Comparison of ENCODE assay signal across 18 cellular contexts in genomic region chr1:156646738-156647211, GRCh38. TPM values are rescaled to one million over a fixed set of nuclear protein-coding genes. Genes with fewer than 3 reads are reported as not detected.
DNase-seq lines count a peak whose midpoint lies in the region; ATAC-seq, FAIRE-seq and TF ChIP-seq lines count a peak whose summit lies in the region.
"Had no signal": no experiment of that assay in that cellular context is flagged by ENCODE, and none has a peak within 500 bp of the region (broad histone marks: within the 10 kb centered on the region; RNA-seq: fewer than 3 reads in every experiment).

No MANE protein-coding gene starts in this region.

- no peak overlapping the region for H2AK5ac ChIP-seq in H1 (ENCODE audit: low read depth, low read length)

- H3K23ac ChIP-seq in H1 (ENCODE audit: insufficient read length) = no peak overlapping the region

- no peak overlapping the region for H2BK5ac ChIP-seq in H1 (ENCODE audit: low read depth, low read length)

- H3K4ac ChIP-seq in H1 (replicated peaks; ENCODE audit: insufficient read length, low read depth, low read length) = no peak overlapping the region

- no peak overlapping the region for H4K8ac ChIP-seq in H1 (ENCODE audit: extremely low read depth, insufficient read depth, low read length)

- WGBS in H1 (ENCODE audit: extremely low coverage in 1 of 2, insufficient coverage in 1 of 2, insufficient read length in 1 of 2, insufficient replicate concordance in 2 of 2, low coverage in 1 of 2, low lambda C conversion rate in 2 of 2, missing lambda C conversion rate in 1 of 2), 2 experiments = 69% methylated on average over 50 of the region's 51 CpGs; no CpG with 5 or more reads in 1 of the 2 experiments

- intact Hi-C loops in kidney (cut with DNase I) = no loop called here

- peak overlapping the region; percentile 32 for H4K91ac ChIP-seq in H1 (replicated peaks; ENCODE audit: insufficient read length, low read length)

- H3K27ac ChIP-seq in H1 (ENCODE audit: low read depth, low read length) = no peak overlapping the region
- H3K27ac ChIP-seq in kidney (ENCODE audit: low read depth in 2 of 2, low read length in 2 of 2) = no peak overlapping the region
- H3K27ac ChIP-seq: 22Rv1, BLaER1, HL-60 had no signal

- POLR2A ChIA-PET in activated naive CD8-positive, alpha-beta T cell treated with anti-CD3 and anti-CD28 coated beads, Interleukin-2, amount 10 ng/mL, durations not matched to agents 7 days and 5 days (lab: Charles Lee) = no interaction called here
- POLR2A ChIA-PET in H1 (lab: Charles Lee; ENCODE audit: partially characterized antibody) = interaction anchor here (1.4 to 4.5 kb wide), 4 partner anchors 19 to 61 kb away, joined by 3 to 22 read pairs (median 10); partner anchors contain the start of gene NES

- H2BK12ac ChIP-seq in H1 (ENCODE audit: low read depth, low read length) = peak overlapping the region; percentile 84; the same call in 1 of the 2 replicates

- H3K14ac ChIP-seq in H1 (ENCODE audit: insufficient read length) = no peak overlapping the region

- H3K9ac ChIP-seq in H1 (replicated peaks in 1 of 4; ENCODE audit: extremely low read depth in 1 of 4, low read depth in 3 of 4, low read length in 3 of 4) = no peak overlapping the region
- H3K9ac ChIP-seq in kidney (ENCODE audit: low read length in 2 of 2) = no peak overlapping the region
- H3K9ac ChIP-seq: BLaER1 had no signal

- H2BK15ac ChIP-seq in H1 (ENCODE audit: low read length) = no peak overlapping the region

- no peak for TF ChIP-seq CTCF in H1 (IDR thresholded peaks at IDR 0.05; ENCODE audit: control extremely low read depth in 1 of 3, insufficient read depth in 1 of 3, low read depth in 1 of 3, low read length in 3 of 3)
- no peak for TF ChIP-seq CTCF in kidney (IDR thresholded peaks at IDR 0.05; ENCODE audit: borderline replicate concordance, extremely low read depth, insufficient read depth)

- no peaks in the 10 kb centered on the region for H3K79me2 ChIP-seq in H1 (ENCODE audit: control insufficient read depth in 1 of 2, insufficient read depth in 2 of 2, low read length in 2 of 2)

- peaks cover 7 to 57% (median 42%) of the 10 kb centered on the region in 4 experiments for H3K27me3 ChIP-seq in H1 (replicated peaks in 1 of 4; ENCODE audit: control insufficient read depth in 3 of 4, extremely low read depth in 1 of 4, insufficient read depth in 3 of 4, low read length in 3 of 4)

- CTCF ChIA-PET in H1 (lab: Charles Lee; ENCODE audit: partially characterized antibody) = interaction anchor here (0.6 to 43.0 kb wide), 6 partner anchors 13 to 114 kb away, joined by 3 to 868 read pairs (median 134); partner anchors contain the start of genes HAPLN2 and NES

- no peak overlapping the region for H2AFZ ChIP-seq in H1 (ENCODE audit: low read length)

- no peaks in the 10 kb centered on the region for H3K36me3 ChIP-seq in H1 (ENCODE audit: control insufficient read depth in 2 of 4, insufficient read depth in 4 of 4, low read length in 3 of 4)
- H3K36me3 ChIP-seq in kidney (ENCODE audit: control insufficient read depth in 1 of 2, insufficient read depth in 2 of 2, low read length in 2 of 2) = no peaks in the 10 kb centered on the region
- H3K36me3 ChIP-seq: BLaER1 had no signal

- peaks cover 0 to 6% of the 10 kb centered on the region in 2 experiments for H4K20me1 ChIP-seq in H1 (replicated peaks in 1 of 2; ENCODE audit: control insufficient read depth in 1 of 2, insufficient read depth in 2 of 2, low read length in 2 of 2)

- peaks cover 33% of the 10 kb centered on the region for H3K4me1 Mint-ChIP-seq in activated naive CD8-positive, alpha-beta T cell treated with anti-CD3 and anti-CD28 coated beads, Interleukin-2, amount 10 ng/mL, durations not matched to agents 7 days and 5 days
- peaks cover 13% of the 10 kb centered on the region for H3K4me1 Mint-ChIP-seq in activated naive CD8-positive, alpha-beta T cell treated with anti-CD3 and anti-CD28 coated beads, Interleukin-2, amount 50 U/mL, for 24 hours

- no peak overlapping the region for H2BK20ac ChIP-seq in H1 (ENCODE audit: low read length)

- no peaks in the 10 kb centered on the region for H3K9me3 ChIP-seq in H1 (ENCODE audit: insufficient read depth in 2 of 2, low read depth in 1 of 2, low read length in 1 of 2)
- no peaks in the 10 kb centered on the region for H3K9me3 ChIP-seq in kidney (ENCODE audit: control insufficient read depth in 1 of 2, low read length in 2 of 2)
- H3K9me3 ChIP-seq: BLaER1, Caco-2 had no signal

- H3K4me1 ChIP-seq in H1 (replicated peaks in 1 of 4; ENCODE audit: control insufficient read depth in 3 of 4, insufficient read depth in 4 of 4, low read length in 3 of 4) (peaks cover 8 to 16% (median 10%) of the 10 kb centered on the region in 4 experiments), kidney (ENCODE audit: control insufficient read depth in 1 of 2, insufficient read depth in 1 of 2, low read depth in 1 of 2, low read length in 2 of 2) (peaks cover 0 to 5% of the 10 kb centered on the region in 2 donors)
- H3K4me1 ChIP-seq: Caco-2 had no signal

- no peak overlapping the region for H2BK120ac ChIP-seq in H1 (replicated peaks; ENCODE audit: low read depth, low read length)

- peak; percentile 26 for DNase-seq in activated naive CD8-positive, alpha-beta T cell treated with anti-CD3 and anti-CD28 coated beads, Interleukin-2, amount 10 ng/mL, durations not matched to agents 7 days and 5 days
- DNase-seq in activated naive CD8-positive, alpha-beta T cell treated with anti-CD3 and anti-CD28 coated beads, Interleukin-2, amount 50 U/mL, for 24 hours = no peak
- DNase-seq in H1 (ENCODE audit: low read depth in 1 of 2, low spot score in 2 of 2) (peak in 1 of 2 experiments; percentile 54), kidney (peak; percentile 57), AG20443 (ENCODE audit: low spot score) (no peak), activated gamma-delta T cell (lab: John Stamatoyannopoulos, UW) (no peak)
- DNase-seq: AML-193; Caco-2; CD8-positive, alpha-beta memory T cell; DND-41; GDM1 had no signal

- peak overlapping the region; percentile 38; the same call in 1 of the 2 replicates for H3K18ac ChIP-seq in H1 (ENCODE audit: extremely low read depth, low read length)

- no peak overlapping the region for H3K4me3 Mint-ChIP-seq in activated naive CD8-positive, alpha-beta T cell treated with anti-CD3 and anti-CD28 coated beads, Interleukin-2, amount 10 ng/mL, durations not matched to agents 7 days and 5 days
- H3K4me3 Mint-ChIP-seq in activated naive CD8-positive, alpha-beta T cell treated with anti-CD3 and anti-CD28 coated beads, Interleukin-2, amount 50 U/mL, for 24 hours = no peak overlapping the region
- H3K4me3 Mint-ChIP-seq: CD8-positive, alpha-beta memory T cell had no signal

- H3K4me2 ChIP-seq in H1 (ENCODE audit: insufficient read depth in 1 of 2, low read depth in 2 of 2, low read length in 2 of 2) = peak overlapping the region in 1 of 2 experiments; percentile 65; a peak in 3 of 4 replicates
- H3K4me2 ChIP-seq: BLaER1 had no signal

- no peak overlapping the region for H4K5ac ChIP-seq in H1 (ENCODE audit: insufficient read length, low read depth, low read length)

- H3K9me3 Mint-ChIP-seq in activated naive CD8-positive, alpha-beta T cell treated with anti-CD3 and anti-CD28 coated beads, Interleukin-2, amount 10 ng/mL, durations not matched to agents 7 days and 5 days = no peaks in the 10 kb centered on the region
- no peaks in the 10 kb centered on the region for H3K9me3 Mint-ChIP-seq in activated naive CD8-positive, alpha-beta T cell treated with anti-CD3 and anti-CD28 coated beads, Interleukin-2, amount 50 U/mL, for 24 hours

- peaks cover 74% of the 10 kb centered on the region for H3K27me3 Mint-ChIP-seq in activated naive CD8-positive, alpha-beta T cell treated with anti-CD3 and anti-CD28 coated beads, Interleukin-2, amount 10 ng/mL, durations not matched to agents 7 days and 5 days
- H3K27me3 Mint-ChIP-seq in activated naive CD8-positive, alpha-beta T cell treated with anti-CD3 and anti-CD28 coated beads, Interleukin-2, amount 50 U/mL, for 24 hours = peaks cover 83% of the 10 kb centered on the region

- no peak for TF ChIP-seq EP300 in H1 (IDR thresholded peaks at IDR 0.05; ENCODE audit: borderline replicate concordance in 1 of 2, low read depth in 2 of 2, low read length in 2 of 2)

- FAIRE-seq in H1 (lab: Jason Lieb, UNC) (no peak), kidney (lab: Jason Lieb, UNC) (no peak)
- FAIRE-seq: GM19239, H54 had no signal

- TF ChIP-seq RAD21 in H1 (IDR thresholded peaks at IDR 0.05 in 1 of 2, conservative IDR thresholded peaks at IDR 0.05 in 1 of 2; ENCODE audit: low read depth in 2 of 2, low read length in 2 of 2) = no peak

- H3K79me1 ChIP-seq in H1 (ENCODE audit: low read depth, low read length) = no peaks in the 10 kb centered on the region

- no peak overlapping the region for H3K56ac ChIP-seq in H1 (replicated peaks; ENCODE audit: insufficient read length, low read depth, low read length)

- no peak for ATAC-seq in activated naive CD8-positive, alpha-beta T cell treated with anti-CD3 and anti-CD28 coated beads, Interleukin-2, amount 10 ng/mL, durations not matched to agents 7 days and 5 days (ENCODE audit: low read depth)
- ATAC-seq in activated naive CD8-positive, alpha-beta T cell treated with anti-CD3 and anti-CD28 coated beads, Interleukin-2, amount 50 U/mL, for 24 hours = no peak
- ATAC-seq: HCT116 had no signal

- no peak overlapping the region for H3K27ac Mint-ChIP-seq in activated naive CD8-positive, alpha-beta T cell treated with anti-CD3 and anti-CD28 coated beads, Interleukin-2, amount 10 ng/mL, durations not matched to agents 7 days and 5 days
- no peak overlapping the region for H3K27ac Mint-ChIP-seq in activated naive CD8-positive, alpha-beta T cell treated with anti-CD3 and anti-CD28 coated beads, Interleukin-2, amount 50 U/mL, for 24 hours
- H3K27ac Mint-ChIP-seq: CD8-positive, alpha-beta memory T cell had no signal

- H3K23me2 ChIP-seq in H1 (ENCODE audit: low read depth, low read length) = peaks cover 9% of the 10 kb centered on the region; the same call in 1 of the 2 replicates

- H3K4me3 ChIP-seq in H1 (ENCODE audit: extremely low read depth in 1 of 4, insufficient read depth in 2 of 4, low read depth in 3 of 4, low read length in 4 of 4) (no peak overlapping the region), kidney (ENCODE audit: low read length in 2 of 2) (no peak overlapping the region)
- H3K4me3 ChIP-seq: BLaER1 had no signal

- no peaks in the 10 kb centered on the region for H3K36me3 Mint-ChIP-seq in activated naive CD8-positive, alpha-beta T cell treated with anti-CD3 and anti-CD28 coated beads, Interleukin-2, amount 10 ng/mL, durations not matched to agents 7 days and 5 days
- H3K36me3 Mint-ChIP-seq in activated naive CD8-positive, alpha-beta T cell treated with anti-CD3 and anti-CD28 coated beads, Interleukin-2, amount 50 U/mL, for 24 hours (ENCODE audit: low read depth) = no peaks in the 10 kb centered on the region
- H3K36me3 Mint-ChIP-seq: CD8-positive, alpha-beta memory T cell had no signal

- no peak for TF ChIP-seq POLR2A in H1 (IDR thresholded peaks at IDR 0.05; ENCODE audit: control extremely low read depth in 1 of 2, low read depth in 2 of 2, low read length in 2 of 2)

RNA-seq across cellular contexts. Expression of gene BCAN, which starts 4.9 kb away (rescaled TPM):
- not detected for total RNA-seq in activated naive CD8-positive, alpha-beta T cell treated with anti-CD3 and anti-CD28 coated beads, Interleukin-2, amount 10 ng/mL, durations not matched to agents 7 days and 5 days
- 3.8 and 4.5 TPM in 2 replicates for total RNA-seq in H1 (2021; fragmentation: NEBNext Ultra II Directional; extraction: Animal tissue kit (Norgen Biotek cat#: 25700))
- polyA plus RNA-seq in H1 (2011; rRNA removed) = 17.1 and 24.0 TPM in 2 replicates
- polyA plus RNA-seq in H1 (2011; cell fraction: cytosol; rRNA removed) = 11.2 TPM
- polyA plus RNA-seq in H1 (2011; cell fraction: nucleus; rRNA removed) = 25.7 TPM
- polyA plus RNA-seq in H1 (2012, experiment 1 of 2) = 8.8 to 14.0 TPM (median 12.1 TPM) in 4 replicates
- 10.6 TPM for polyA plus RNA-seq in H1 (2012, experiment 2 of 2)
- polyA plus RNA-seq in H1 (2013, experiment 1 of 2) = 8.6 TPM
- 6.8 TPM for polyA plus RNA-seq in H1 (2013, experiment 2 of 2)
- polyA minus RNA-seq in H1 (2011; rRNA and poly(A)+ RNA removed) = 4.3 and 12.9 TPM in 2 replicates
- polyA minus RNA-seq in H1 (2011; cell fraction: cytosol; rRNA and poly(A)+ RNA removed) = 7.8 TPM
- 6.8 TPM for polyA minus RNA-seq in H1 (2011; cell fraction: nucleus; rRNA and poly(A)+ RNA removed)
- total RNA-seq in kidney = 0.19 TPM
- polyA plus RNA-seq in kidney (ENCODE audit: insufficient read depth, low read depth, low replicate concordance) = 0.45 TPM
- total RNA-seq: A673; Caco-2; CD8-positive, alpha-beta memory T cell had no signal
- polyA plus RNA-seq: CD8-positive, alpha-beta memory T cell had no signal

RNA-seq across cellular contexts. Expression of gene HAPLN2, which starts 27.6 kb away (rescaled TPM):
- total RNA-seq in activated naive CD8-positive, alpha-beta T cell treated with anti-CD3 and anti-CD28 coated beads, Interleukin-2, amount 10 ng/mL, durations not matched to agents 7 days and 5 days = under 1 TPM in 1 of 2 experiments, not detected in 1; 0.17 TPM
- total RNA-seq in H1 (2021; fragmentation: NEBNext Ultra II Directional; extraction: Animal tissue kit (Norgen Biotek cat#: 25700)) = 0.19 TPM in 1 of 2 replicates, not detected in the other
- polyA plus RNA-seq in H1 (2011; rRNA removed) (0.51 and 1.2 TPM in 2 replicates), kidney (ENCODE audit: insufficient read depth, low read depth, low replicate concordance) (0.30 TPM)
- 0.81 TPM for polyA plus RNA-seq in H1 (2011; cell fraction: cytosol; rRNA removed)
- 3.4 TPM for polyA plus RNA-seq in H1 (2011; cell fraction: nucleus; rRNA removed)
- 0.40 to 0.92 TPM (median 0.72 TPM) in 3 of 4 replicates, not detected in the other for polyA plus RNA-seq in H1 (2012, experiment 1 of 2)
- polyA plus RNA-seq in H1 (2012, experiment 2 of 2) = not detected
- polyA plus RNA-seq in H1 (2013, experiment 1 of 2) = 0.45 TPM
- 0.15 TPM for polyA plus RNA-seq in H1 (2013, experiment 2 of 2)
- polyA minus RNA-seq in H1 (2011; rRNA and poly(A)+ RNA removed) = not detected in 2 replicates
- not detected for polyA minus RNA-seq in H1 (2011; cell fraction: cytosol; rRNA and poly(A)+ RNA removed)
- 0.50 TPM for polyA minus RNA-seq in H1 (2011; cell fraction: nucleus; rRNA and poly(A)+ RNA removed)
- total RNA-seq in kidney = 1.9 TPM
- total RNA-seq: A673; Caco-2; CD8-positive, alpha-beta memory T cell had no signal
- polyA plus RNA-seq: CD8-positive, alpha-beta memory T cell had no signal

RNA-seq across cellular contexts. Expression of gene NES, which starts 30.4 kb away (rescaled TPM):
- total RNA-seq in activated naive CD8-positive, alpha-beta T cell treated with anti-CD3 and anti-CD28 coated beads, Interleukin-2, amount 10 ng/mL, durations not matched to agents 7 days and 5 days = not detected
- total RNA-seq in H1 (2021; fragmentation: NEBNext Ultra II Directional; extraction: Animal tissue kit (Norgen Biotek cat#: 25700)) = 135 and 138 TPM in 2 replicates
- 13.3 and 20.3 TPM in 2 replicates for polyA plus RNA-seq in H1 (2011; rRNA removed)
- 21.1 TPM for polyA plus RNA-seq in H1 (2011; cell fraction: cytosol; rRNA removed)
- polyA plus RNA-seq in H1 (2011; cell fraction: nucleus; rRNA removed) = 54.8 TPM
- polyA plus RNA-seq in H1 (2012, experiment 1 of 2) = 97.4 to 124 TPM (median 113 TPM) in 4 replicates
- 43.3 TPM for polyA plus RNA-seq in H1 (2012, experiment 2 of 2)
- 55.5 TPM for polyA plus RNA-seq in H1 (2013, experiment 1 of 2)
- polyA plus RNA-seq in H1 (2013, experiment 2 of 2) = 53.5 TPM
- 17.2 and 19.2 TPM in 2 replicates for polyA minus RNA-seq in H1 (2011; rRNA and poly(A)+ RNA removed)
- 31.7 TPM for polyA minus RNA-seq in H1 (2011; cell fraction: cytosol; rRNA and poly(A)+ RNA removed)
- 22.7 TPM for polyA minus RNA-seq in H1 (2011; cell fraction: nucleus; rRNA and poly(A)+ RNA removed)
- total RNA-seq in kidney = 50.7 TPM
- polyA plus RNA-seq in kidney (ENCODE audit: insufficient read depth, low read depth, low replicate concordance) = 44.3 TPM
- total RNA-seq: CD8-positive, alpha-beta memory T cell had no signal
- polyA plus RNA-seq: CD8-positive, alpha-beta memory T cell had no signal

RNA-seq across cellular contexts. Expression of gene GPATCH4, which starts 45.5 kb away (rescaled TPM):
- total RNA-seq in activated naive CD8-positive, alpha-beta T cell treated with anti-CD3 and anti-CD28 coated beads, Interleukin-2, amount 10 ng/mL, durations not matched to agents 7 days and 5 days = 10 to 100 TPM; 29.7 to 31.1 TPM
- total RNA-seq in H1 (2021; fragmentation: NEBNext Ultra II Directional; extraction: Animal tissue kit (Norgen Biotek cat#: 25700)) = 47.9 and 48.5 TPM in 2 replicates
- polyA plus RNA-seq in H1 (2011; rRNA removed) (19.3 and 20.5 TPM in 2 replicates), kidney (ENCODE audit: insufficient read depth, low read depth, low replicate concordance) (26.2 TPM)
- 41.0 TPM for polyA plus RNA-seq in H1 (2011; cell fraction: cytosol; rRNA removed)
- 26.5 TPM for polyA plus RNA-seq in H1 (2011; cell fraction: nucleus; rRNA removed)
- 71.6 to 116 TPM (median 83.2 TPM) in 4 replicates for polyA plus RNA-seq in H1 (2012, experiment 1 of 2)
- 13.8 TPM for polyA plus RNA-seq in H1 (2012, experiment 2 of 2)
- polyA plus RNA-seq in H1 (2013, experiment 1 of 2) = 53.9 TPM
- polyA plus RNA-seq in H1 (2013, experiment 2 of 2) = 53.2 TPM
- polyA minus RNA-seq in H1 (2011; rRNA and poly(A)+ RNA removed) = 53.2 and 70.6 TPM in 2 replicates
- 23.5 TPM for polyA minus RNA-seq in H1 (2011; cell fraction: cytosol; rRNA and poly(A)+ RNA removed)
- polyA minus RNA-seq in H1 (2011; cell fraction: nucleus; rRNA and poly(A)+ RNA removed) = 85.1 TPM
- 24.0 TPM for total RNA-seq in kidney

RNA-seq across cellular contexts. Expression of gene NAXE, which starts 55.2 kb away (rescaled TPM):
- 10 to 100 TPM; 53.8 TPM for total RNA-seq in activated naive CD8-positive, alpha-beta T cell treated with anti-CD3 and anti-CD28 coated beads, Interleukin-2, amount 10 ng/mL, durations not matched to agents 7 days and 5 days
- 73.1 and 75.4 TPM in 2 replicates for total RNA-seq in H1 (2021; fragmentation: NEBNext Ultra II Directional; extraction: Animal tissue kit (Norgen Biotek cat#: 25700))
- polyA plus RNA-seq in H1 (2011; rRNA removed) = 74.3 and 99.5 TPM in 2 replicates
- 81.7 TPM for polyA plus RNA-seq in H1 (2011; cell fraction: cytosol; rRNA removed)
- 111 TPM for polyA plus RNA-seq in H1 (2011; cell fraction: nucleus; rRNA removed)
- 74.5 to 117 TPM (median 106 TPM) in 4 replicates for polyA plus RNA-seq in H1 (2012, experiment 1 of 2)
- polyA plus RNA-seq in H1 (2012, experiment 2 of 2) = 142 TPM
- polyA plus RNA-seq in H1 (2013, experiment 1 of 2) = 84.0 TPM
- 93.6 TPM for polyA plus RNA-seq in H1 (2013, experiment 2 of 2)
- 43.2 and 70.3 TPM in 2 replicates for polyA minus RNA-seq in H1 (2011; rRNA and poly(A)+ RNA removed)
- polyA minus RNA-seq in H1 (2011; cell fraction: cytosol; rRNA and poly(A)+ RNA removed) = 32.7 TPM
- polyA minus RNA-seq in H1 (2011; cell fraction: nucleus; rRNA and poly(A)+ RNA removed) = 59.4 TPM
- total RNA-seq in kidney = 78.0 TPM
- 221 TPM for polyA plus RNA-seq in kidney (ENCODE audit: insufficient read depth, low read depth, low replicate concordance)

Comparison
In these comparisons a context has a peak if more than half of its experiments do, and no peak if none do; other contexts are left out.
1. DNase-seq: peak in activated naive CD8-positive, alpha-beta T cell treated with anti-CD3 and anti-CD28 coated beads, Interleukin-2, amount 10 ng/mL, durations not matched to agents 7 days and 5 days (single experiment) and kidney (single experiment); none in activated naive CD8-positive, alpha-beta T cell treated with anti-CD3 and anti-CD28 coated beads, Interleukin-2, amount 50 U/mL, for 24 hours (single experiment), AG20443 (single experiment) and activated gamma-delta T cell (single experiment).
2. RNA of gene NES, which starts 30.4 kb away (total RNA-seq): 135 to 138 TPM in H1 and 50.7 TPM in kidney (single experiment); not detected in activated naive CD8-positive, alpha-beta T cell treated with anti-CD3 and anti-CD28 coated beads, Interleukin-2, amount 10 ng/mL, durations not matched to agents 7 days and 5 days; every median in the first group is over 10 times any median in the second.